ENCODE assay signal across 9 cellular contexts in the genomic region with DNA sequence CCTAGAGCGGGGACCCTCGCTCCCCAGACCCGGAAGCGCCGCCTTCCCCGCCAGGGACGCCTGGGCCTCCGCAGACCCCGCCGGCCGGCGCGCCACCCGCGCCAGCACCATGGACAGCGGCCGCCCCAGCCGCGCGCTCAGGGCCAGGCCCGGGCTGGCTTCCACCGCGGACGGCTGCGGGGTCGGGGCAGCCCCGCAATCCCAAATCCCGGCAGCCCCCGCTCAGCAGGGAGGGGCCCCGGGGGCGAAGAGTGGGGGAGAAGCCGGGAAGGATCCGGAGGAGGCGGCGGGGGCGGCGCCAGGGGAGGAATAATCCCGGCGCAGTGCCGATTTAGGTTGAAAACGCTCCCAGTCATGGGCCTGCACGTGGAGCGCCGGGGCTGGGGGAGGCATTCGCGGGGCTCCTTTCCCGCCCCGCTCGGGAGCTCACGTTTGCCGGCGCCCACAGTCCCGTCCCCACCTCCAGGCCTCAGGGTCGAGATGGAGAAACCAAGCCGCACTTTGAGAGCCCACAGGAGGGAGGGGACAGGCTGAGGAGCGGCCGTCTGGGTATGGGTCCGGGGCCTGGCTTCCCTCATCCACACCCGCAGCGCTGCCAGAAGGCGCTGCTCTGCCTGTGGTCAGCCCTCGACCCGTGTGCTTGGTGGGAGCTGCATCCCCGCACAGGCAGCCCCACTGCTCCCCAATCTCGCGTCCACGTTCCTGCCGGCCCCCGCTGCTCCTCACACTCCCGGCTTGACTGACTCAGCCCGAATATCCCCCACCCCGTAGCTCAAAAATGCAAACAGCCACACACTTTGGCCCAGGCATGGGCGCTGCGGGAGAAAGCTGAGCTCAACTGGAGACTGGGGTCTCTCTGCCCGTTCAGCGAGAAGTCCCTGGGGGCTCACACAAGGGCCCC. TPM values are rescaled to one million over a fixed set of nuclear protein-coding genes. Genes with fewer than 3 reads are reported as not detected.
DNase-seq lines count a peak whose midpoint lies in the region; ATAC-seq, FAIRE-seq and TF ChIP-seq lines count a peak whose summit lies in the region.
"Had no signal": no experiment of that assay in that cellular context is flagged by ENCODE, and none has a peak within 500 bp of the region (broad histone marks: within the 10 kb centered on the region; RNA-seq: fewer than 3 reads in every experiment).

No MANE protein-coding gene starts in this region.

- TF ChIP-seq CTCF in Calu3 (IDR thresholded peaks at IDR 0.05; ENCODE audit: unreplicated experiment) (no peak), K562 (IDR thresholded peaks at IDR 0.05 in 2 of 3, conservative IDR thresholded peaks at IDR 0.05 in 1 of 3; ENCODE audit: insufficient read depth in 2 of 3, low read depth in 1 of 3, low read length in 3 of 3) (no peak)

- peaks cover 28% of the 10 kb centered on the region for H4K20me1 ChIP-seq in K562 (replicated peaks; ENCODE audit: control insufficient read depth, insufficient read depth, low read length)

- H3K4me1 Mint-ChIP-seq in Calu3 (ENCODE audit: low read depth, unreplicated experiment), result peaks cover 2% of the 10 kb centered on the region
- H3K4me1 Mint-ChIP-seq in naive thymus-derived CD8-positive, alpha-beta T cell, result peaks cover 2 to 29% (median 6%) of the 10 kb centered on the region in 4 donors

- intact Hi-C loops in Calu3 (cut with micrococcal nuclease; ENCODE audit: unreplicated experiment), result no loop called here
- intact Hi-C loops in K562 (cut with micrococcal nuclease), result no loop called here

- CTCF ChIA-PET in Calu3 (lab: Charles Lee) (no interaction called here), K562 (lab: Yijun Ruan, JAX; ENCODE audit: low intra/inter-chr PET ratio) (no interaction called here)

- H3K9me3 Mint-ChIP-seq in Calu3 (ENCODE audit: low read depth, unreplicated experiment), result no peaks in the 10 kb centered on the region
- H3K9me3 Mint-ChIP-seq in naive thymus-derived CD8-positive, alpha-beta T cell, result no peaks in the 10 kb centered on the region
- H3K9me3 Mint-ChIP-seq: activated naive CD4-positive, alpha-beta T cell treated with anti-CD3 and anti-CD28 coated beads, Interleukin-2, amount 50 U/mL, for 72 hours had no signal

- no peaks in the 10 kb centered on the region for H3K79me2 ChIP-seq in K562 (ENCODE audit: control insufficient read depth, insufficient read depth, low read length)

- no peaks in the 10 kb centered on the region for H3K9me3 ChIP-seq in K562 (replicated peaks; ENCODE audit: control insufficient read depth, insufficient read depth, low read depth, low read length)

- no peak overlapping the region for H2AFZ ChIP-seq in K562 (ENCODE audit: low read depth, low read length)

- ATAC-seq in K562 (peak; percentile 86), GM19463 (IDR thresholded peaks at IDR 0.05; ENCODE audit: unreplicated experiment) (no peak), GM18873 (IDR thresholded peaks at IDR 0.05; ENCODE audit: low FRiP score, unreplicated experiment) (no peak)
- peak; percentile 70 to 85 for ATAC-seq in naive thymus-derived CD8-positive, alpha-beta T cell

- H3K27ac ChIP-seq in K562 (ENCODE audit: extremely low read depth, low read depth, low read length), result no peak overlapping the region

- no peak overlapping the region for H3K4me3 ChIP-seq in K562

- no peak overlapping the region for H3K27ac Mint-ChIP-seq in Calu3 (ENCODE audit: unreplicated experiment)
- no peak overlapping the region for H3K27ac Mint-ChIP-seq in naive thymus-derived CD8-positive, alpha-beta T cell
- H3K27ac Mint-ChIP-seq: activated naive CD4-positive, alpha-beta T cell treated with anti-CD3 and anti-CD28 coated beads, Interleukin-2, amount 50 U/mL, for 72 hours had no signal

- no peak for TF ChIP-seq EP300 in K562 (IDR thresholded peaks at IDR 0.05; ENCODE audit: low read length)

- DNase-seq in Calu3 (peak; percentile 61), RPMI8226 (peak; percentile 61), K562 (ENCODE audit: extremely low read depth in 1 of 4, low spot score in 3 of 4) (peak; percentile 62 to 77 (median 73)), cerebellum (ENCODE audit: low spot score) (no peak), hippocampal formation (lab: John Stamatoyannopoulos, UW) (no peak)
- peak in 8 of 10 donors; percentile 33 to 79 (median 62) for DNase-seq in naive thymus-derived CD8-positive, alpha-beta T cell

- no peak for TF ChIP-seq RAD21 in K562 (CRISPR knock-in tag; conservative IDR thresholded peaks at IDR 0.05 in 1 of 2, IDR thresholded peaks at IDR 0.05 in 1 of 2)

- peaks cover 90% of the 10 kb centered on the region for H3K27me3 Mint-ChIP-seq in Calu3 (ENCODE audit: unreplicated experiment)
- peaks cover 4 to 21% (median 7%) of the 10 kb centered on the region in 5 donors for H3K27me3 Mint-ChIP-seq in naive thymus-derived CD8-positive, alpha-beta T cell

- no peak overlapping the region for H3K9ac ChIP-seq in K562 (ENCODE audit: insufficient read depth in 1 of 2, low read depth in 2 of 2, low read length in 2 of 2)

- POLR2A ChIA-PET in K562 (lab: Yijun Ruan, JAX), result no interaction called here
- POLR2A ChIA-PET in naive thymus-derived CD8-positive, alpha-beta T cell (lab: Charles Lee), result interaction anchor here (1.2 to 1.5 kb wide), 2 partner anchors 15 to 20 kb away, joined by 4 to 5 read pairs; a partner anchor contains a TSS

- no peak overlapping the region for H3K4me2 ChIP-seq in K562 (ENCODE audit: insufficient read depth, low read length)

- FAIRE-seq in K562 (lab: Jason Lieb, UNC), result no peak

- H3K36me3 ChIP-seq in K562 (ENCODE audit: control insufficient read depth, insufficient read depth, low read length), result no peaks in the 10 kb centered on the region

- no peak for TF ChIP-seq POLR2A in K562 (conservative IDR thresholded peaks at IDR 0.05)

- no peak overlapping the region for H3K4me3 Mint-ChIP-seq in Calu3 (ENCODE audit: low read depth, unreplicated experiment)
- peak overlapping the region in 2 of 10 donors; percentile 14 to 19 for H3K4me3 Mint-ChIP-seq in naive thymus-derived CD8-positive, alpha-beta T cell

- H3K36me3 Mint-ChIP-seq in Calu3 (ENCODE audit: insufficient read depth, unreplicated experiment), result peaks cover 9% of the 10 kb centered on the region
- no peaks in the 10 kb centered on the region for H3K36me3 Mint-ChIP-seq in naive thymus-derived CD8-positive, alpha-beta T cell
- H3K36me3 Mint-ChIP-seq: activated naive CD4-positive, alpha-beta T cell treated with anti-CD3 and anti-CD28 coated beads, Interleukin-2, amount 50 U/mL, for 72 hours had no signal

- peaks cover 6% of the 10 kb centered on the region for H3K9me1 ChIP-seq in K562 (ENCODE audit: control insufficient read depth, insufficient read depth, low read length)

- peaks cover under 1 to 61% of the 10 kb centered on the region in 2 experiments; a peak in 4 of 5 replicates for H3K4me1 ChIP-seq in K562 (replicated peaks in 1 of 2; ENCODE audit: control insufficient read depth in 2 of 2, insufficient read depth in 2 of 2, low read length in 2 of 2)

- H3K27me3 ChIP-seq in K562 (ENCODE audit: control insufficient read depth in 2 of 2, insufficient read depth in 2 of 2, low read length in 2 of 2), result peaks cover 15 to 56% of the 10 kb centered on the region in 2 experiments; a peak in 4 of 5 replicates

- BruUV-seq in Calu3 (replicated peaks; lab: Mats Ljungman, UMichigan) (no TSS peak), K562 (replicated peaks; lab: Mats Ljungman, UMichigan) (no TSS peak)

- in situ Hi-C loops in K562 (cut with MboI), result no loop called here

- 1% methylated on average over 69 of the region's 76 CpGs for WGBS in K562 (ENCODE audit: insufficient coverage, low coverage, missing lambda C conversion rate)

RNA-seq across cellular contexts. Expression of a gene that starts 4.7 kb away (rescaled TPM):
- total RNA-seq in Calu3 (2022), result 1.3 and 4.6 TPM in 2 replicates
- 1.6 and 5.3 TPM in 2 replicates for total RNA-seq in K562 (2011; cell fraction: chromatin; rRNA removed; ENCODE audit: low replicate concordance)
- total RNA-seq in K562 (2011; cell fraction: nucleolus; rRNA removed), result 3.7 and 4.2 TPM in 2 replicates
- total RNA-seq in K562 (2011; cell fraction: nucleoplasm; rRNA removed), result 2.3 and 2.7 TPM in 2 replicates
- 2.2 and 2.7 TPM in 2 replicates for total RNA-seq in K562 (2014; rRNA removed)
- total RNA-seq in K562 (2014; rRNA removed; fragmentation: Illumina TruSeq; extraction: Trizol), result 0.54 and 1.4 TPM in 2 replicates
- total RNA-seq in K562 (2015; rRNA removed; fragmentation: Illumina TruSeq; extraction: Trizol), result 0.41 and 0.47 TPM in 2 replicates
- 6.0 and 8.2 TPM in 2 replicates for total RNA-seq in K562 (2021)
- polyA plus RNA-seq in K562 (2011; rRNA removed), result 1.7 and 3.0 TPM in 2 replicates
- 2.6 and 10.1 TPM in 2 replicates for polyA plus RNA-seq in K562 (2011; cell fraction: cytosol; rRNA removed)
- 5.0 and 9.1 TPM in 2 replicates for polyA plus RNA-seq in K562 (2011; cell fraction: nucleus; rRNA removed)
- 5.3 and 7.9 TPM in 2 replicates for polyA plus RNA-seq in K562 (2012)
- polyA plus RNA-seq in K562 (2014; fragmentation: Illumina TruSeq; extraction: Trizol), result 1.9 and 25.4 TPM in 2 replicates
- polyA plus RNA-seq in K562 (2014; fragmentation: Nextera tagmentation; extraction: Ambion mirVana), result under 1 TPM; 0.21 to 0.37 TPM
- polyA plus RNA-seq in K562 (2014; rRNA removed), result 3.1 and 3.3 TPM in 2 replicates
- polyA minus RNA-seq in K562 (2011; rRNA and poly(A)+ RNA removed), result 0.57 and 0.63 TPM in 2 replicates
- 3.6 and 6.4 TPM in 2 replicates for polyA minus RNA-seq in K562 (2011; cell fraction: cytosol; rRNA and poly(A)+ RNA removed)
- 1.5 and 2.0 TPM in 2 replicates for polyA minus RNA-seq in K562 (2011; cell fraction: nucleus; rRNA and poly(A)+ RNA removed)
- 10 to 100 TPM; 28.4 to 29.3 TPM for total RNA-seq in naive thymus-derived CD8-positive, alpha-beta T cell
- polyA plus RNA-seq in naive thymus-derived CD8-positive, alpha-beta T cell, result 10 to 100 TPM in 1 of 3 donors, 1 to 10 TPM in 2; 3.0 to 22.0 (median 9.5) TPM
- 5.4 TPM for total RNA-seq in cerebellum

RNA-seq across cellular contexts. Expression of a gene that starts 10.7 kb away (rescaled TPM):
- total RNA-seq in Calu3 (2022), result 18.6 and 22.5 TPM in 2 replicates
- 7.7 and 42.2 TPM in 2 replicates for total RNA-seq in K562 (2011; cell fraction: chromatin; rRNA removed; ENCODE audit: low replicate concordance)
- total RNA-seq in K562 (2011; cell fraction: nucleolus; rRNA removed), result 40.7 and 45.1 TPM in 2 replicates
- 14.7 and 16.8 TPM in 2 replicates for total RNA-seq in K562 (2011; cell fraction: nucleoplasm; rRNA removed)
- 4.8 and 5.3 TPM in 2 replicates for total RNA-seq in K562 (2014; rRNA removed)
- total RNA-seq in K562 (2014; rRNA removed; fragmentation: Illumina TruSeq; extraction: Trizol), result 0.70 and 1.2 TPM in 2 replicates
- total RNA-seq in K562 (2015; rRNA removed; fragmentation: Illumina TruSeq; extraction: Trizol), result 3.4 and 5.1 TPM in 2 replicates
- total RNA-seq in K562 (2021), result 23.3 and 25.4 TPM in 2 replicates
- 3.3 and 6.7 TPM in 2 replicates for polyA plus RNA-seq in K562 (2011; rRNA removed)
- 5.5 and 12.0 TPM in 2 replicates for polyA plus RNA-seq in K562 (2011; cell fraction: cytosol; rRNA removed)
- 36.7 and 65.7 TPM in 2 replicates for polyA plus RNA-seq in K562 (2011; cell fraction: nucleus; rRNA removed)
- polyA plus RNA-seq in K562 (2012), result 14.6 and 20.0 TPM in 2 replicates
- 5.5 and 10.2 TPM in 2 replicates for polyA plus RNA-seq in K562 (2014; fragmentation: Illumina TruSeq; extraction: Trizol)
- polyA plus RNA-seq in K562 (2014; fragmentation: Nextera tagmentation; extraction: Ambion mirVana), result under 1 TPM; 0.08 to 0.11 TPM
- 12.2 and 12.5 TPM in 2 replicates for polyA plus RNA-seq in K562 (2014; rRNA removed)
- polyA minus RNA-seq in K562 (2011; rRNA and poly(A)+ RNA removed), result 2.7 and 3.3 TPM in 2 replicates
- polyA minus RNA-seq in K562 (2011; cell fraction: cytosol; rRNA and poly(A)+ RNA removed), result 7.6 and 11.2 TPM in 2 replicates
- polyA minus RNA-seq in K562 (2011; cell fraction: nucleus; rRNA and poly(A)+ RNA removed), result 14.4 and 18.2 TPM in 2 replicates
- 10 to 100 TPM; 16.1 to 18.4 TPM for total RNA-seq in naive thymus-derived CD8-positive, alpha-beta T cell
- polyA plus RNA-seq in naive thymus-derived CD8-positive, alpha-beta T cell, result 10 to 100 TPM; 12.7 to 18.9 (median 14.7) TPM
- 6.7 TPM for total RNA-seq in cerebellum

RNA-seq across cellular contexts. Expression of a gene that starts 14.0 kb away (rescaled TPM):
- total RNA-seq in Calu3 (2022) (51.7 and 61.5 TPM in 2 replicates), K562 (2014; rRNA removed) (89.8 and 111 TPM in 2 replicates), K562 (2014; rRNA removed; fragmentation: Illumina TruSeq; extraction: Trizol) (1.0 and 2.0 TPM in 2 replicates), K562 (2015; rRNA removed; fragmentation: Illumina TruSeq; extraction: Trizol) (17.7 and 23.9 TPM in 2 replicates), K562 (2021) (73.5 and 79.2 TPM in 2 replicates), cerebellum (78.9 TPM)
- 7.3 and 31.7 TPM in 2 replicates for total RNA-seq in K562 (2011; cell fraction: chromatin; rRNA removed; ENCODE audit: low replicate concordance)
- total RNA-seq in K562 (2011; cell fraction: nucleolus; rRNA removed), result 28.0 and 30.0 TPM in 2 replicates
- total RNA-seq in K562 (2011; cell fraction: nucleoplasm; rRNA removed), result 19.2 and 20.2 TPM in 2 replicates
- polyA plus RNA-seq in K562 (2011; rRNA removed) (15.4 and 33.4 TPM in 2 replicates), K562 (2014; fragmentation: Illumina TruSeq; extraction: Trizol) (3.0 and 8.7 TPM in 2 replicates), K562 (2014; fragmentation: Nextera tagmentation; extraction: Ambion mirVana) (1 to 10 TPM in 1 of 2 experiments, under 1 TPM in 1; 0.20 to 1.2 TPM), K562 (2014; rRNA removed) (73.3 and 90.1 TPM in 2 replicates)
- polyA plus RNA-seq in K562 (2011; cell fraction: cytosol; rRNA removed), result 34.9 and 189 TPM in 2 replicates
- 44.8 and 72.6 TPM in 2 replicates for polyA plus RNA-seq in K562 (2011; cell fraction: nucleus; rRNA removed)
- 21.7 and 27.0 TPM in 2 replicates for polyA plus RNA-seq in K562 (2012)
- polyA minus RNA-seq in K562 (2011; rRNA and poly(A)+ RNA removed), result 1.9 and 2.5 TPM in 2 replicates
- 13.1 and 17.0 TPM in 2 replicates for polyA minus RNA-seq in K562 (2011; cell fraction: cytosol; rRNA and poly(A)+ RNA removed)
- 14.6 and 14.7 TPM in 2 replicates for polyA minus RNA-seq in K562 (2011; cell fraction: nucleus; rRNA and poly(A)+ RNA removed)
- total RNA-seq in naive thymus-derived CD8-positive, alpha-beta T cell, result 10 to 100 TPM; 13.1 to 14.4 TPM
- polyA plus RNA-seq in naive thymus-derived CD8-positive, alpha-beta T cell, result 10 to 100 TPM; 22.1 to 40.9 (median 35.8) TPM

RNA-seq across cellular contexts. Expression of a gene that starts 16.8 kb away (rescaled TPM):
- total RNA-seq in Calu3 (2022), result 88.3 and 90.5 TPM in 2 replicates
- 18.2 and 82.3 TPM in 2 replicates for total RNA-seq in K562 (2011; cell fraction: chromatin; rRNA removed; ENCODE audit: low replicate concordance)
- total RNA-seq in K562 (2011; cell fraction: nucleolus; rRNA removed), result 114 and 120 TPM in 2 replicates
- total RNA-seq in K562 (2011; cell fraction: nucleoplasm; rRNA removed), result 55.7 and 56.0 TPM in 2 replicates
- 48.3 and 63.8 TPM in 2 replicates for total RNA-seq in K562 (2014; rRNA removed)
- total RNA-seq in K562 (2014; rRNA removed; fragmentation: Illumina TruSeq; extraction: Trizol), result 9.6 and 15.8 TPM in 2 replicates
- 28.3 and 29.3 TPM in 2 replicates for total RNA-seq in K562 (2015; rRNA removed; fragmentation: Illumina TruSeq; extraction: Trizol)
- 50.6 and 56.6 TPM in 2 replicates for total RNA-seq in K562 (2021)
- polyA plus RNA-seq in K562 (2011; rRNA removed), result 22.2 and 33.4 TPM in 2 replicates
- polyA plus RNA-seq in K562 (2011; cell fraction: cytosol; rRNA removed), result 35.0 and 78.3 TPM in 2 replicates
- polyA plus RNA-seq in K562 (2011; cell fraction: nucleus; rRNA removed), result 96.4 and 165 TPM in 2 replicates
- polyA plus RNA-seq in K562 (2012), result 52.6 and 67.7 TPM in 2 replicates
- 43.3 and 47.9 TPM in 2 replicates for polyA plus RNA-seq in K562 (2014; fragmentation: Illumina TruSeq; extraction: Trizol)
- polyA plus RNA-seq in K562 (2014; fragmentation: Nextera tagmentation; extraction: Ambion mirVana), result 1 to 10 TPM; 1.2 to 2.3 TPM
- polyA plus RNA-seq in K562 (2014; rRNA removed), result 46.6 and 48.7 TPM in 2 replicates
- 5.2 and 7.4 TPM in 2 replicates for polyA minus RNA-seq in K562 (2011; rRNA and poly(A)+ RNA removed)
- polyA minus RNA-seq in K562 (2011; cell fraction: cytosol; rRNA and poly(A)+ RNA removed), result 16.1 and 16.5 TPM in 2 replicates
- polyA minus RNA-seq in K562 (2011; cell fraction: nucleus; rRNA and poly(A)+ RNA removed), result 65.4 and 66.1 TPM in 2 replicates
- 10 to 100 TPM; 40.8 to 41.2 TPM for total RNA-seq in naive thymus-derived CD8-positive, alpha-beta T cell
- polyA plus RNA-seq in naive thymus-derived CD8-positive, alpha-beta T cell, result 10 to 100 TPM; 31.7 to 62.8 (median 46.0) TPM
- total RNA-seq in cerebellum, result 14.0 TPM

RNA-seq across cellular contexts. Expression of a gene that starts 20.0 kb away (rescaled TPM):
- total RNA-seq in Calu3 (2022) (49.6 and 57.2 TPM in 2 replicates), K562 (2014; rRNA removed) (170 and 221 TPM in 2 replicates), K562 (2014; rRNA removed; fragmentation: Illumina TruSeq; extraction: Trizol) (2.3 and 4.3 TPM in 2 replicates), K562 (2015; rRNA removed; fragmentation: Illumina TruSeq; extraction: Trizol) (39.9 and 47.1 TPM in 2 replicates), K562 (2021) (217 and 240 TPM in 2 replicates), cerebellum (12.2 TPM)
- 7.6 and 54.6 TPM in 2 replicates for total RNA-seq in K562 (2011; cell fraction: chromatin; rRNA removed; ENCODE audit: low replicate concordance)
- total RNA-seq in K562 (2011; cell fraction: nucleolus; rRNA removed), result 105 and 120 TPM in 2 replicates
- total RNA-seq in K562 (2011; cell fraction: nucleoplasm; rRNA removed), result 30.9 and 33.4 TPM in 2 replicates
- polyA plus RNA-seq in K562 (2011; rRNA removed) (19.1 and 26.3 TPM in 2 replicates), K562 (2014; fragmentation: Illumina TruSeq; extraction: Trizol) (2.8 and 9.0 TPM in 2 replicates), K562 (2014; fragmentation: Nextera tagmentation; extraction: Ambion mirVana) (1 to 10 TPM in 1 of 2 experiments, under 1 TPM in 1; 0.58 to 2.1 TPM), K562 (2014; rRNA removed) (158 and 161 TPM in 2 replicates)
- 53.5 and 239 TPM in 2 replicates for polyA plus RNA-seq in K562 (2011; cell fraction: cytosol; rRNA removed)
- polyA plus RNA-seq in K562 (2011; cell fraction: nucleus; rRNA removed), result 99.3 and 186 TPM in 2 replicates
- polyA plus RNA-seq in K562 (2012), result 31.0 and 45.4 TPM in 2 replicates
- 0.42 and 0.48 TPM in 2 replicates for polyA minus RNA-seq in K562 (2011; rRNA and poly(A)+ RNA removed)
- polyA minus RNA-seq in K562 (2011; cell fraction: cytosol; rRNA and poly(A)+ RNA removed), result 17.5 and 22.8 TPM in 2 replicates
- 37.1 and 45.1 TPM in 2 replicates for polyA minus RNA-seq in K562 (2011; cell fraction: nucleus; rRNA and poly(A)+ RNA removed)
- total RNA-seq in naive thymus-derived CD8-positive, alpha-beta T cell, result 10 to 100 TPM; 44.3 to 48.2 TPM
- 100 to 1,000 TPM in 2 of 3 donors, 10 to 100 TPM in 1; 93.5 to 128 (median 113) TPM for polyA plus RNA-seq in naive thymus-derived CD8-positive, alpha-beta T cell

Comparison
In these comparisons a context has a peak if more than half of its experiments do, and no peak if none do; other contexts are left out.
1. DNase-seq: peak in Calu3 (single experiment), RPMI8226 (single experiment), K562 (4 of 4) and naive thymus-derived CD8-positive, alpha-beta T cell (8 of 10); none in cerebellum (single experiment) and hippocampal formation (0 of 2).
2. ATAC-seq: peak in K562 (single experiment) and naive thymus-derived CD8-positive, alpha-beta T cell (2 of 2); none in GM19463 (single experiment) and GM18873 (single experiment).